ENCODE assay signal across 29 cellular contexts in genomic region chr7:108164946-108165345, GRCh38. TPM values are rescaled to one million over a fixed set of nuclear protein-coding genes. Genes with fewer than 3 reads are reported as not detected.
"Had no signal": no experiment of that assay in that cellular context is flagged by ENCODE, and none has a peak within 500 bp of the region (broad histone marks: within the 10 kb centered on the region; RNA-seq: fewer than 3 reads in every experiment).

No MANE protein-coding gene starts in this region.

- H3K36me3 Mint-ChIP-seq: activated CD8-positive, alpha-beta memory T cell treated with anti-CD3 and anti-CD28 coated beads, Interleukin-2, amount 10 ng/mL, durations not matched to agents 7 days and 5 days; naive B cell; stimulated activated effector memory CD8-positive, alpha-beta T cell treated with anti-CD3 and anti-CD28 coated beads, Interleukin-12 subunit alpha, Interleukin-12 subunit beta, amount 100 ng/mL, for 72 hours had no signal

- H3K27ac Mint-ChIP-seq: activated CD4-positive, alpha-beta T cell treated with anti-CD3 and anti-CD28 coated beads for 36 hours; activated CD8-positive, alpha-beta memory T cell treated with anti-CD3 and anti-CD28 coated beads, Interleukin-2, amount 10 ng/mL, durations not matched to agents 7 days and 5 days; activated CD8-positive, alpha-beta T cell treated with anti-CD3 and anti-CD28 coated beads, Interleukin-2, amount 10 ng/mL, durations not matched to agents 7 days and 5 days; activated naive CD8-positive, alpha-beta T cell; activated T-cell treated with anti-CD3 and anti-CD28 coated beads, Interleukin-2, amount 50 U/mL, for 72 hours; effector memory CD8-positive, alpha-beta T cell; naive B cell; stimulated activated effector memory CD8-positive, alpha-beta T cell treated with anti-CD3 and anti-CD28 coated beads, Interleukin-12 subunit alpha, Interleukin-12 subunit beta, amount 100 ng/mL, for 72 hours; stimulated activated naive CD8-positive, alpha-beta T cell treated with anti-CD3 and anti-CD28 coated beads, Interleukin-15, Interleukin-2, amounts not matched to agents 100 ng/mL and 50 ng/mL, for 24 hours had no signal

- DNase-seq: activated CD4-positive, alpha-beta T cell treated with anti-CD3 and anti-CD28 coated beads for 36 hours; activated CD4-positive, CD25-positive, alpha-beta regulatory T cell; activated CD8-positive, alpha-beta memory T cell treated with anti-CD3 and anti-CD28 coated beads, Interleukin-2, amount 10 ng/mL, durations not matched to agents 7 days and 5 days; activated CD8-positive, alpha-beta T cell treated with anti-CD3 and anti-CD28 coated beads, Interleukin-2, amount 10 ng/mL, durations not matched to agents 7 days and 5 days; activated effector memory CD4-positive, alpha-beta T cell treated with Interleukin-2 at 50 U/mL for 16 hours; activated naive CD4-positive, alpha-beta T cell treated with Interleukin-2 at 50 U/mL for 16 hours; activated T-cell treated with anti-CD3 and anti-CD28 coated beads for 4 hours; activated T-cell treated with anti-CD3 and anti-CD28 coated beads, Interleukin-2, amount 50 U/mL, for 72 hours; anterior cingulate cortex; effector memory CD8-positive, alpha-beta T cell; left ventricle myocardium inferior; naive B cell; occipital lobe; right cardiac atrium; stimulated activated CD4-positive, alpha-beta T cell treated with anti-CD3 and anti-CD28 coated beads, Interleukin-12 subunit alpha, Interleukin-12 subunit beta, amount 100 ng/mL, for 4 hours; stimulated activated CD4-positive, alpha-beta T cell treated with anti-CD3 and anti-CD28 coated beads, Interleukin-4, amount 100 ng/mL, for 24 hours; trophoblast cell; uterus had no signal

- H3K9me3 ChIP-seq: esophagus muscularis mucosa, left ventricle myocardium inferior, thoracic aorta, uterus had no signal

- H2AFZ ChIP-seq: parathyroid adenoma had no signal

- H3K9ac ChIP-seq: parathyroid adenoma had no signal

- H3K79me2 ChIP-seq: parathyroid adenoma had no signal

- H3K27me3 ChIP-seq: esophagus muscularis mucosa, uterus had no signal

- H3K4me3 ChIP-seq: coronary artery, esophagus muscularis mucosa, left ventricle myocardium inferior, lung, thoracic aorta, uterus had no signal

- H3K27me3 Mint-ChIP-seq: activated naive CD8-positive, alpha-beta T cell; stimulated activated naive CD8-positive, alpha-beta T cell treated with anti-CD3 and anti-CD28 coated beads, Interleukin-15, Interleukin-2, amounts not matched to agents 100 ng/mL and 50 ng/mL, for 24 hours had no signal

- H3K4me3 Mint-ChIP-seq: activated CD4-positive, alpha-beta T cell treated with anti-CD3 and anti-CD28 coated beads for 36 hours; activated CD8-positive, alpha-beta memory T cell treated with anti-CD3 and anti-CD28 coated beads, Interleukin-2, amount 10 ng/mL, durations not matched to agents 7 days and 5 days; activated CD8-positive, alpha-beta T cell treated with anti-CD3 and anti-CD28 coated beads, Interleukin-2, amount 10 ng/mL, durations not matched to agents 7 days and 5 days; activated naive CD8-positive, alpha-beta T cell; activated T-cell treated with anti-CD3 and anti-CD28 coated beads, Interleukin-2, amount 50 U/mL, for 72 hours; effector memory CD8-positive, alpha-beta T cell; naive B cell; stimulated activated effector memory CD8-positive, alpha-beta T cell treated with anti-CD3 and anti-CD28 coated beads, Interleukin-12 subunit alpha, Interleukin-12 subunit beta, amount 100 ng/mL, for 72 hours; stimulated activated naive CD8-positive, alpha-beta T cell treated with anti-CD3 and anti-CD28 coated beads, Interleukin-15, Interleukin-2, amounts not matched to agents 100 ng/mL and 50 ng/mL, for 24 hours had no signal

- H3K36me3 ChIP-seq: esophagus muscularis mucosa, left ventricle myocardium inferior, thoracic aorta, uterus had no signal

- H3K4me1 Mint-ChIP-seq: activated CD4-positive, alpha-beta T cell treated with anti-CD3 and anti-CD28 coated beads for 36 hours; activated CD8-positive, alpha-beta memory T cell treated with anti-CD3 and anti-CD28 coated beads, Interleukin-2, amount 10 ng/mL, durations not matched to agents 7 days and 5 days; naive B cell; stimulated activated effector memory CD8-positive, alpha-beta T cell treated with anti-CD3 and anti-CD28 coated beads, Interleukin-12 subunit alpha, Interleukin-12 subunit beta, amount 100 ng/mL, for 72 hours had no signal

- FAIRE-seq: islet of Langerhans had no signal

- H3K9me3 Mint-ChIP-seq: activated T-cell treated with anti-CD3 and anti-CD28 coated beads, Interleukin-2, amount 50 U/mL, for 72 hours had no signal

- H3K4me1 ChIP-seq: parathyroid adenoma, uterus had no signal

- ATAC-seq: activated CD4-positive, alpha-beta T cell treated with anti-CD3 and anti-CD28 coated beads for 36 hours; activated CD8-positive, alpha-beta memory T cell treated with anti-CD3 and anti-CD28 coated beads, Interleukin-2, amount 10 ng/mL, durations not matched to agents 7 days and 5 days; activated CD8-positive, alpha-beta T cell treated with anti-CD3 and anti-CD28 coated beads, Interleukin-2, amount 10 ng/mL, durations not matched to agents 7 days and 5 days; activated T-cell treated with anti-CD3 and anti-CD28 coated beads, Interleukin-2, amount 50 U/mL, for 72 hours; effector memory CD8-positive, alpha-beta T cell; right cardiac atrium; stimulated activated effector memory CD8-positive, alpha-beta T cell treated with anti-CD3 and anti-CD28 coated beads, Interleukin-12 subunit alpha, Interleukin-12 subunit beta, amount 100 ng/mL, for 72 hours had no signal

- H3K27ac ChIP-seq: coronary artery, esophagus muscularis mucosa, left ventricle myocardium inferior, parathyroid adenoma, thoracic aorta, uterus had no signal

RNA-seq across cellular contexts. Expression of gene LAMB4, which starts 34.8 kb away (rescaled TPM):
- total RNA-seq: activated CD4-positive, alpha-beta T cell treated with anti-CD3 and anti-CD28 coated beads for 36 hours; activated CD8-positive, alpha-beta memory T cell treated with anti-CD3 and anti-CD28 coated beads, Interleukin-2, amount 10 ng/mL, durations not matched to agents 7 days and 5 days; activated CD8-positive, alpha-beta T cell treated with anti-CD3 and anti-CD28 coated beads, Interleukin-2, amount 10 ng/mL, durations not matched to agents 7 days and 5 days; activated T-cell treated with anti-CD3 and anti-CD28 coated beads, Interleukin-2, amount 50 U/mL, for 72 hours; subcutaneous adipose tissue; T-helper 1 cell treated with Interleukin-12 subunit alpha and Interleukin-12 subunit beta and Interleukin-4 antibody, amounts not matched to agents 30 ng/mL and 1 ng/mL, for 36 hours had no signal
